ENCODE assay signal across 11 cellular contexts in the genomic region with DNA sequence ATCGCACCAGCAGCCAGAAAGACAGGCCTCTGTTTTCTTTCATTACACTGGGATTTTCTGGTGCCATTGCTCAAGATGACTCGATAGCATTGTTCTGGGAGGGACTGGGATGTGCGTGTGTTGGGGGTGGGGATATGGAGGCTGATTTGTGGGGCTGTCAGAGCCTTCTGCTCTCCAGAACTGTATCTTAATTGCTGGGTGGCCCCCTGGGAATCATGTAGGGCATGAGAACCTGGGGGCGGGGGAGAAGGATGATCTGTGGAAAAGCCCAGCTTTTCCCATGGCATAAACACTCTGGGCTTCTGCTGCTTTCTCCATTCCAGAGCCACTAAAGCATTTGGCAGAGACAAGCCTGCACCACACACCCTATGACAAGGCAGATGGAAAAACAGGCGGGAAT.
DNase-seq lines count a peak whose midpoint lies in the region; FAIRE-seq and TF ChIP-seq lines count a peak whose summit lies in the region.
"Had no signal": no experiment of that assay in that cellular context is flagged by ENCODE, and none has a peak within 500 bp of the region (broad histone marks: within the 10 kb centered on the region; RNA-seq: fewer than 3 reads in every experiment).

No MANE protein-coding gene starts in this region.

- H4K20me1 ChIP-seq in astrocyte (ENCODE audit: insufficient read depth, low read length), result no peaks in the 10 kb centered on the region

- H3K4me3 ChIP-seq in astrocyte (ENCODE audit: insufficient read depth, low read depth, low read length) (no peak overlapping the region), mesenchymal stem cell (ENCODE audit: insufficient read depth in 1 of 2, low read depth in 1 of 2, low read length in 2 of 2) (peak overlapping the region in 1 of 2 experiments; percentile 22)

- no peaks in the 10 kb centered on the region for H3K79me1 ChIP-seq in mesenchymal stem cell (replicated peaks; ENCODE audit: low read length, poor library complexity, severe bottlenecking)

- peaks cover 1% of the 10 kb centered on the region for H3K36me3 Mint-ChIP-seq in astrocyte (ENCODE audit: low read depth, unreplicated experiment)
- H3K36me3 Mint-ChIP-seq: stimulated activated naive B cell treated with anti-CD40 and anti-IgM and Interleukin-4, amounts not matched to agents 10 μg/mL and 1 μg/mL and 100 μg/mL, for 72 hours had no signal

- H3K9ac ChIP-seq in astrocyte (ENCODE audit: low read length) (no peak overlapping the region), mesenchymal stem cell (ENCODE audit: low read length) (peak overlapping the region; percentile 27)

- no peak overlapping the region for H2BK15ac ChIP-seq in mesenchymal stem cell (ENCODE audit: low read depth, poor library complexity, severe bottlenecking)

- TF ChIP-seq POLR2A in erythroblast (IDR thresholded peaks at IDR 0.05; ENCODE audit: low read length), result no peak

- no peak overlapping the region for H4K91ac ChIP-seq in mesenchymal stem cell (ENCODE audit: low read length)

- no peak overlapping the region for H3K23ac ChIP-seq in mesenchymal stem cell (ENCODE audit: low read length in 2 of 2)

- H3K9me3 Mint-ChIP-seq in astrocyte (ENCODE audit: unreplicated experiment), result peaks cover 12% of the 10 kb centered on the region

- no peaks in the 10 kb centered on the region for H3K4me1 ChIP-seq in astrocyte (ENCODE audit: insufficient read depth, low read length)
- H3K4me1 ChIP-seq in mesenchymal stem cell (ENCODE audit: control insufficient read depth, insufficient read depth, low read depth, low read length), result peaks cover 7% of the 10 kb centered on the region

- peaks cover 44% of the 10 kb centered on the region for H3K4me1 Mint-ChIP-seq in astrocyte (ENCODE audit: low read depth, unreplicated experiment)
- H3K4me1 Mint-ChIP-seq: stimulated activated naive B cell treated with anti-CD40 and anti-IgM and Interleukin-4, amounts not matched to agents 10 μg/mL and 1 μg/mL and 100 μg/mL, for 72 hours had no signal

- H2AFZ ChIP-seq in astrocyte (ENCODE audit: low read depth, low read length) (no peak overlapping the region), mesenchymal stem cell (ENCODE audit: low read depth, low read length) (no peak overlapping the region)

- no peaks in the 10 kb centered on the region for H3K79me2 ChIP-seq in astrocyte (ENCODE audit: insufficient read depth, low read length)

- H3K18ac ChIP-seq in mesenchymal stem cell (ENCODE audit: low read depth in 1 of 2, low read length in 2 of 2), result peak overlapping the region; percentile 81 to 90

- H2BK12ac ChIP-seq in mesenchymal stem cell (ENCODE audit: low read length in 2 of 2), result peak overlapping the region in 1 of 2 experiments; percentile 35

- H2BK120ac ChIP-seq in mesenchymal stem cell (ENCODE audit: low read depth, low read length), result no peak overlapping the region

- H3K27ac ChIP-seq in astrocyte (ENCODE audit: low read depth, low read length), result no peak overlapping the region
- no peak overlapping the region for H3K27ac ChIP-seq in mesenchymal stem cell (ENCODE audit: low read length, poor library complexity, severe bottlenecking)
- peak overlapping the region; percentile 22 for H3K27ac ChIP-seq in substantia nigra (ENCODE audit: low read depth, low read length, poor library complexity, severe bottlenecking)
- H3K27ac ChIP-seq: RWPE1 had no signal

- H2BK5ac ChIP-seq in mesenchymal stem cell (ENCODE audit: low read depth, low read length, poor library complexity, severe bottlenecking), result no peak overlapping the region

- no peak overlapping the region for H3K4me2 ChIP-seq in astrocyte (ENCODE audit: low read length)
- H3K4me2 ChIP-seq in mesenchymal stem cell (ENCODE audit: low read length, poor library complexity, severe bottlenecking), result no peak overlapping the region

- no peak overlapping the region for H3K4me3 Mint-ChIP-seq in astrocyte (ENCODE audit: unreplicated experiment)
- H3K4me3 Mint-ChIP-seq: naive thymus-derived CD4-positive, alpha-beta T cell; stimulated activated naive B cell treated with anti-CD40 and anti-IgM and Interleukin-4, amounts not matched to agents 10 μg/mL and 1 μg/mL and 100 μg/mL, for 72 hours had no signal

- peak; percentile 32 for DNase-seq in LHCN-M2 (ENCODE audit: low read depth)
- no peak for DNase-seq in astrocyte (ENCODE audit: low read depth)
- peak; percentile 94 for DNase-seq in mesenchymal stem cell
- DNase-seq in substantia nigra (lab: John Stamatoyannopoulos, UW), result peak in 1 of 49 donors; percentile 3
- DNase-seq in activated CD4-positive, CD25-positive, alpha-beta regulatory T cell treated with anti-CD3 and anti-CD28 coated beads, Interleukin-2, amount 50 U/mL, for 72 hours, result no peak
- no peak for DNase-seq in erythroblast (lab: John Stamatoyannopoulos, UW)
- DNase-seq in NCI-H1105 (lab: John Stamatoyannopoulos, UW), result no peak
- DNase-seq: naive thymus-derived CD4-positive, alpha-beta T cell; stimulated activated naive B cell treated with anti-CD40 and anti-IgM and Interleukin-4, amounts not matched to agents 10 μg/mL and 1 μg/mL and 100 μg/mL, for 72 hours had no signal

- H3K9me3 ChIP-seq in astrocyte (ENCODE audit: insufficient read depth, low read depth, low read length), result no peaks in the 10 kb centered on the region
- H3K9me3 ChIP-seq in mesenchymal stem cell (ENCODE audit: control insufficient read depth, low read length), result peaks cover 3% of the 10 kb centered on the region

- 15% methylated on average over 4 of the region's 5 CpGs for WGBS in mesenchymal stem cell

- H3K27me3 Mint-ChIP-seq in astrocyte (ENCODE audit: low read depth, unreplicated experiment), result no peaks in the 10 kb centered on the region

- H4K8ac ChIP-seq in mesenchymal stem cell (ENCODE audit: low read length), result peak overlapping the region; percentile 91

- H3K36me3 ChIP-seq in astrocyte (ENCODE audit: insufficient read depth, low read length), result no peaks in the 10 kb centered on the region
- no peaks in the 10 kb centered on the region for H3K36me3 ChIP-seq in mesenchymal stem cell (ENCODE audit: control insufficient read depth in 1 of 2, insufficient read depth in 2 of 2, low read depth in 1 of 2, low read length in 2 of 2)

- H3K4ac ChIP-seq in mesenchymal stem cell (ENCODE audit: low read depth in 1 of 2, low read length in 2 of 2), result peak overlapping the region in 1 of 2 experiments; percentile 64

- H3K27me3 ChIP-seq in astrocyte (ENCODE audit: insufficient read depth, low read length) (no peaks in the 10 kb centered on the region), mesenchymal stem cell (ENCODE audit: control insufficient read depth in 1 of 2, insufficient read depth in 1 of 2, low read length in 2 of 2) (no peaks in the 10 kb centered on the region)

- no peak for TF ChIP-seq CTCF in astrocyte (IDR thresholded peaks at IDR 0.05; ENCODE audit: insufficient read depth, low read depth, low read length)

- H3K14ac ChIP-seq in mesenchymal stem cell (ENCODE audit: low read length in 2 of 2), result no peak overlapping the region

- no peak overlapping the region for H2AK5ac ChIP-seq in mesenchymal stem cell (ENCODE audit: low read length, severe bottlenecking)

- FAIRE-seq in astrocyte (lab: Jason Lieb, UNC), result no peak
- FAIRE-seq: TTC549 had no signal

- H3K27ac Mint-ChIP-seq in astrocyte (ENCODE audit: unreplicated experiment), result peak overlapping the region; percentile 68
- H3K27ac Mint-ChIP-seq: naive thymus-derived CD4-positive, alpha-beta T cell; stimulated activated naive B cell treated with anti-CD40 and anti-IgM and Interleukin-4, amounts not matched to agents 10 μg/mL and 1 μg/mL and 100 μg/mL, for 72 hours had no signal

Comparison
In these comparisons a context has a peak if more than half of its experiments do, and no peak if none do; other contexts are left out.
1. DNase-seq: peak in LHCN-M2 (single experiment) and mesenchymal stem cell (single experiment); none in astrocyte (single experiment), activated CD4-positive, CD25-positive, alpha-beta regulatory T cell treated with anti-CD3 and anti-CD28 coated beads, Interleukin-2, amount 50 U/mL, for 72 hours (single experiment), erythroblast (0 of 2) and NCI-H1105 (single experiment).